Comparison of ENCODE assay signal across 19 cellular contexts in genomic region chr18:61570070-61570469, GRCh38.
"Had no signal": no experiment of that assay in that cellular context is flagged by ENCODE, and none has a peak within 500 bp of the region (broad histone marks: within the 10 kb centered on the region; RNA-seq: fewer than 3 reads in every experiment).

No MANE protein-coding gene starts in this region.

- H3K4me1 ChIP-seq: adrenal gland had no signal

- H3K27ac ChIP-seq: neutrophil, skin epidermis had no signal

- ATAC-seq: activated CD8-positive, alpha-beta memory T cell treated with anti-CD3 and anti-CD28 coated beads, Interleukin-2, amount 10 ng/mL, durations not matched to agents 7 days and 5 days; effector memory CD8-positive, alpha-beta T cell; mucosa of descending colon; naive thymus-derived CD8-positive, alpha-beta T cell; T-helper 17 cell had no signal

- H3K4me3 Mint-ChIP-seq: activated CD4-positive, alpha-beta memory T cell treated with anti-CD3 and anti-CD28 coated beads for 36 hours; activated CD4-positive, alpha-beta T cell treated with anti-CD3 and anti-CD28 coated beads for 36 hours; activated CD8-positive, alpha-beta memory T cell treated with anti-CD3 and anti-CD28 coated beads, Interleukin-2, amount 10 ng/mL, durations not matched to agents 7 days and 5 days; activated naive CD4-positive, alpha-beta T cell treated with anti-CD3 and anti-CD28 coated beads, Interleukin-2, amount 10 ng/mL, durations not matched to agents 7 days and 5 days; activated T-cell treated with anti-CD3 and anti-CD28 coated beads, Interleukin-2, amount 50 U/mL, for 24 hours; effector memory CD8-positive, alpha-beta T cell; naive thymus-derived CD8-positive, alpha-beta T cell; T-helper 17 cell had no signal

- DNase-seq: activated CD4-positive, alpha-beta memory T cell treated with anti-CD3 and anti-CD28 coated beads for 36 hours; activated CD4-positive, alpha-beta T cell treated with anti-CD3 and anti-CD28 coated beads for 36 hours; activated CD8-positive, alpha-beta memory T cell treated with anti-CD3 and anti-CD28 coated beads, Interleukin-2, amount 10 ng/mL, durations not matched to agents 7 days and 5 days; activated naive CD4-positive, alpha-beta T cell treated with anti-CD3 and anti-CD28 coated beads, Interleukin-2, amount 10 ng/mL, durations not matched to agents 7 days and 5 days; activated T-cell treated with anti-CD3 and anti-CD28 coated beads, Interleukin-2, amount 50 U/mL, for 24 hours; dermis blood vessel endothelial cell; effector memory CD8-positive, alpha-beta T cell; foreskin melanocyte; mucosa of descending colon; naive thymus-derived CD8-positive, alpha-beta T cell; posterior cingulate gyrus; retina; stimulated activated CD4-positive, alpha-beta T cell treated with anti-CD3 and anti-CD28 coated beads, Interleukin-4, amount 100 ng/mL, for 4 hours; stimulated activated CD8-positive, alpha-beta memory T cell treated with anti-CD3 and anti-CD28 coated beads, Interleukin-4, amount 100 ng/mL, for 48 hours; stimulated activated naive CD4-positive, alpha-beta T cell treated with Interleukin-2 at 50 U/mL for 16 hours; T-helper 17 cell had no signal

- H3K27me3 Mint-ChIP-seq: activated CD8-positive, alpha-beta memory T cell treated with anti-CD3 and anti-CD28 coated beads, Interleukin-2, amount 10 ng/mL, durations not matched to agents 7 days and 5 days had no signal

- H3K27me3 ChIP-seq: adrenal gland, neutrophil had no signal

- H3K9me3 Mint-ChIP-seq: activated naive CD4-positive, alpha-beta T cell treated with anti-CD3 and anti-CD28 coated beads, Interleukin-2, amount 10 ng/mL, durations not matched to agents 7 days and 5 days; activated T-cell treated with anti-CD3 and anti-CD28 coated beads, Interleukin-2, amount 50 U/mL, for 24 hours; effector memory CD8-positive, alpha-beta T cell had no signal

- H3K4me1 Mint-ChIP-seq: activated CD4-positive, alpha-beta T cell treated with anti-CD3 and anti-CD28 coated beads for 36 hours; activated CD8-positive, alpha-beta memory T cell treated with anti-CD3 and anti-CD28 coated beads, Interleukin-2, amount 10 ng/mL, durations not matched to agents 7 days and 5 days; activated naive CD4-positive, alpha-beta T cell treated with anti-CD3 and anti-CD28 coated beads, Interleukin-2, amount 10 ng/mL, durations not matched to agents 7 days and 5 days; T-helper 17 cell had no signal

- H3K9me3 ChIP-seq: adrenal gland, mucosa of descending colon, neutrophil had no signal

- H3K4me3 ChIP-seq: adrenal gland, mucosa of descending colon, skin epidermis had no signal

- H3K27ac Mint-ChIP-seq: activated CD4-positive, alpha-beta memory T cell treated with anti-CD3 and anti-CD28 coated beads for 36 hours; activated CD4-positive, alpha-beta T cell treated with anti-CD3 and anti-CD28 coated beads for 36 hours; activated CD8-positive, alpha-beta memory T cell treated with anti-CD3 and anti-CD28 coated beads, Interleukin-2, amount 10 ng/mL, durations not matched to agents 7 days and 5 days; activated naive CD4-positive, alpha-beta T cell treated with anti-CD3 and anti-CD28 coated beads, Interleukin-2, amount 10 ng/mL, durations not matched to agents 7 days and 5 days; activated T-cell treated with anti-CD3 and anti-CD28 coated beads, Interleukin-2, amount 50 U/mL, for 24 hours; effector memory CD8-positive, alpha-beta T cell; naive thymus-derived CD8-positive, alpha-beta T cell; T-helper 17 cell had no signal

- H3K36me3 Mint-ChIP-seq: activated CD4-positive, alpha-beta memory T cell treated with anti-CD3 and anti-CD28 coated beads for 36 hours; activated CD8-positive, alpha-beta memory T cell treated with anti-CD3 and anti-CD28 coated beads, Interleukin-2, amount 10 ng/mL, durations not matched to agents 7 days and 5 days; activated naive CD4-positive, alpha-beta T cell treated with anti-CD3 and anti-CD28 coated beads, Interleukin-2, amount 10 ng/mL, durations not matched to agents 7 days and 5 days had no signal

- H3K36me3 ChIP-seq: adrenal gland, neutrophil had no signal
